25 cellular contexts compared by ENCODE assay signal in genomic region chr12:83575326-83575725, GRCh38.
DNase-seq lines count a peak whose midpoint lies in the region; FAIRE-seq and TF ChIP-seq lines count a peak whose summit lies in the region.
"Had no signal": no experiment of that assay in that cellular context is flagged by ENCODE, and none has a peak within 500 bp of the region (broad histone marks: within the 10 kb centered on the region; RNA-seq: fewer than 3 reads in every experiment).

No MANE protein-coding gene starts in this region.

- peak; percentile 5 for DNase-seq in DMS53 treated with DMSO at 0.1 percent for 48 hours (lab: John Stamatoyannopoulos, UW; ENCODE audit: unreplicated experiment)
- DNase-seq in HFF-Myc (ENCODE audit: extremely low read depth, low read depth): peak; percentile 21
- peak; percentile 19 for DNase-seq in bronchial epithelial cell (ENCODE audit: low read depth)
- no peak for DNase-seq in neuronal stem cell (ENCODE audit: low spot score)
- DNase-seq in SIG-M5 (lab: John Stamatoyannopoulos, UW): no peak
- no peak for DNase-seq in DMS 273 treated with DMSO at 0.1 percent for 48 hours (lab: John Stamatoyannopoulos, UW)
- no peak for DNase-seq in iPS-NIHi11 (ENCODE audit: low spot score)
- DNase-seq: ACHN; BE2C; C1 segment of cervical spinal cord; Caco-2; CD4-positive, alpha-beta T cell; DMS153; DND-41; EL; GM23248; HFFc6; IMR-90 had no signal

- H3K9me3 ChIP-seq in neuronal stem cell (replicated peaks in 1 of 2; ENCODE audit: control insufficient read depth in 2 of 2, insufficient read depth in 1 of 2, low read depth in 1 of 2, low read length in 2 of 2): no peaks in the 10 kb centered on the region
- H3K9me3 ChIP-seq: BE2C, Caco-2, HAP-1 had no signal

- FAIRE-seq in bronchial epithelial cell (lab: Jason Lieb, UNC): no peak
- FAIRE-seq: A204.1, D721Med, GM12878, HTR-8/SVneo, K562 had no signal

- H3K27ac ChIP-seq in neuronal stem cell (replicated peaks; ENCODE audit: low read length): no peak overlapping the region
- H3K27ac ChIP-seq: GM23248, HL-60 had no signal

- no peak overlapping the region for H2AK5ac ChIP-seq in neuronal stem cell (ENCODE audit: low read depth, low read length)

- no peak overlapping the region for H3K9ac ChIP-seq in neuronal stem cell (ENCODE audit: low read depth, low read length, poor library complexity)
- H3K9ac ChIP-seq: GM23248 had no signal

- H3K14ac ChIP-seq in neuronal stem cell (ENCODE audit: low read length): no peak overlapping the region

- no peak overlapping the region for H3K23ac ChIP-seq in neuronal stem cell (ENCODE audit: low read depth, low read length, poor library complexity)

- H2AFZ ChIP-seq in neuronal stem cell (ENCODE audit: low read length): peak overlapping the region; percentile 26
- H2AFZ ChIP-seq: GM23248 had no signal

- H3K27me3 ChIP-seq in bronchial epithelial cell (ENCODE audit: control insufficient read depth, insufficient read depth, low read length) (no peaks in the 10 kb centered on the region), neuronal stem cell (ENCODE audit: control insufficient read depth in 3 of 3, insufficient read depth in 3 of 3, low read depth in 1 of 3, low read length in 3 of 3) (no peaks in the 10 kb centered on the region)
- H3K27me3 ChIP-seq: BE2C had no signal

- no peak overlapping the region for H2BK12ac ChIP-seq in neuronal stem cell (ENCODE audit: low read length)

- H3K4me2 ChIP-seq in neuronal stem cell (ENCODE audit: insufficient read depth, low read length, poor library complexity, severe bottlenecking): no peak overlapping the region

- no peak overlapping the region for H2BK15ac ChIP-seq in neuronal stem cell (ENCODE audit: low read length)

- no CpG with 5 or more reads among the region's 3 CpGs for WGBS in neuronal stem cell (ENCODE audit: extremely low coverage in 2 of 2, insufficient read length in 2 of 2, insufficient replicate concordance in 1 of 2), 2 donors

- H2BK120ac ChIP-seq in neuronal stem cell (ENCODE audit: low read depth, low read length): no peak overlapping the region

- H4K91ac ChIP-seq in neuronal stem cell (ENCODE audit: low read depth, low read length, poor library complexity): no peak overlapping the region

- H3K18ac ChIP-seq in neuronal stem cell (ENCODE audit: low read length): no peak overlapping the region

- no peak overlapping the region for H3K4ac ChIP-seq in neuronal stem cell (ENCODE audit: low read length)

- no peaks in the 10 kb centered on the region for H3K4me1 ChIP-seq in neuronal stem cell (ENCODE audit: control insufficient read depth in 2 of 2, insufficient read depth in 1 of 2, low read depth in 1 of 2, low read length in 2 of 2)
- H3K4me1 ChIP-seq: BE2C, Caco-2, HAP-1 had no signal

- no peak overlapping the region for H2BK5ac ChIP-seq in neuronal stem cell (ENCODE audit: low read length)

- H3K36me3 ChIP-seq in bronchial epithelial cell (ENCODE audit: control insufficient read depth, insufficient read depth, low read length) (no peaks in the 10 kb centered on the region), neuronal stem cell (replicated peaks in 1 of 2; ENCODE audit: control insufficient read depth in 2 of 2, insufficient read depth in 2 of 2, low read length in 2 of 2) (no peaks in the 10 kb centered on the region)
- H3K36me3 ChIP-seq: BE2C, HAP-1 had no signal

- H3K4me3 ChIP-seq in HFF-Myc (replicated peaks; ENCODE audit: low read depth, low read length) (no peak overlapping the region), bronchial epithelial cell (ENCODE audit: low read depth, low read length) (no peak overlapping the region), neuronal stem cell (ENCODE audit: low read length in 2 of 2) (no peak overlapping the region)
- H3K4me3 ChIP-seq: GM12878, GM23248, HAP-1, K562 had no signal

- TF ChIP-seq CTCF in HFF-Myc (IDR thresholded peaks at IDR 0.05; ENCODE audit: low read depth, low read length, missing control alignments): no peak
- no peak for TF ChIP-seq CTCF in bronchial epithelial cell (IDR thresholded peaks at IDR 0.05; ENCODE audit: insufficient read depth, low read length, severe bottlenecking)

- no peaks in the 10 kb centered on the region for H3K79me1 ChIP-seq in neuronal stem cell (ENCODE audit: low read depth, low read length)

- no peak overlapping the region for H4K8ac ChIP-seq in neuronal stem cell (ENCODE audit: low read depth, low read length)

Comparison
In these comparisons a context has a peak if more than half of its experiments do, and no peak if none do; other contexts are left out.
1. DNase-seq: peak in DMS53 treated with DMSO at 0.1 percent for 48 hours (single experiment), HFF-Myc (single experiment) and bronchial epithelial cell (single experiment); none in neuronal stem cell (single experiment), SIG-M5 (single experiment), DMS 273 treated with DMSO at 0.1 percent for 48 hours (single experiment) and iPS-NIHi11 (single experiment).